Comparison of ENCODE assay signal across 12 cellular contexts in genomic region chr12:851913-852312, GRCh38.
DNase-seq lines count a peak whose midpoint lies in the region; ATAC-seq and TF ChIP-seq lines count a peak whose summit lies in the region.
"Had no signal": no experiment of that assay in that cellular context is flagged by ENCODE, and none has a peak within 500 bp of the region (broad histone marks: within the 10 kb centered on the region; RNA-seq: fewer than 3 reads in every experiment).

No MANE protein-coding gene starts in this region.

- no peaks in the 10 kb centered on the region for H3K27me3 ChIP-seq in IMR-90 (ENCODE audit: control insufficient read depth, insufficient read depth, low read length)
- no peaks in the 10 kb centered on the region for H3K27me3 ChIP-seq in brain microvascular endothelial cell (replicated peaks)
- no peaks in the 10 kb centered on the region for H3K27me3 ChIP-seq in HAP-1 (ENCODE audit: low read depth)

- no peak overlapping the region for H2AFZ ChIP-seq in IMR-90 (replicated peaks; ENCODE audit: low read length, poor library complexity)

- H3K4me1 ChIP-seq in IMR-90 (ENCODE audit: control insufficient read depth, insufficient read depth, low read length): peaks cover 6% of the 10 kb centered on the region
- H3K4me1 ChIP-seq in HAP-1: peaks cover 8% of the 10 kb centered on the region

- H3K27ac ChIP-seq in IMR-90 (ENCODE audit: insufficient read depth, low read length): no peak overlapping the region
- peak overlapping the region; percentile 19 for H3K27ac ChIP-seq in brain microvascular endothelial cell
- H3K27ac ChIP-seq: VCaP had no signal

- H2AK9ac ChIP-seq in IMR-90 (replicated peaks; ENCODE audit: low read depth, low read length, poor library complexity): no peak overlapping the region

- in situ Hi-C loops in IMR-90 (cut with MboI; ENCODE audit: low sequenced_read_pairs): no loop called here
- in situ Hi-C loops in brain microvascular endothelial cell (cut with HindIII; ENCODE audit: low pct_ligation_motif_present, low sequenced_read_pairs): no loop called here
- in situ Hi-C loops in HAP-1 (cut with MboI; ENCODE audit: low sequenced_read_pairs): no loop called here

- no peak overlapping the region for H4K8ac ChIP-seq in IMR-90 (ENCODE audit: low read depth in 2 of 2, low read length in 2 of 2)

- no peak overlapping the region for H3K18ac ChIP-seq in IMR-90 (ENCODE audit: low read depth, low read length)

- H3K4ac ChIP-seq in IMR-90 (ENCODE audit: low read depth, low read length): no peak overlapping the region

- peak; percentile 70 for DNase-seq in AG10803 (ENCODE audit: low read depth)
- DNase-seq in IMR-90: peak; percentile 86
- peak; percentile 57 for DNase-seq in brain microvascular endothelial cell
- no peak for DNase-seq in mesothelial cell of epicardium (ENCODE audit: low spot score in 2 of 2, unreplicated experiment in 2 of 2)
- no peak for DNase-seq in NAMALWA (ENCODE audit: low spot score)
- no peak for DNase-seq in HAP-1 (ENCODE audit: low spot score in 2 of 2)
- DNase-seq: NCI-H2227 treated with DMSO at 0.1 percent for 48 hours; stimulated activated CD4-positive, alpha-beta T cell treated with anti-CD3 and anti-CD28 coated beads, Interleukin-1b, Interleukin-23, amount 100 ng/mL, for 48 hours had no signal

- no peak overlapping the region for H2AK5ac ChIP-seq in IMR-90 (ENCODE audit: low read depth, low read length)

- H2BK5ac ChIP-seq in IMR-90 (ENCODE audit: low read depth, low read length, poor library complexity, severe bottlenecking): peak overlapping the region; percentile 66

- dilution Hi-C loops in IMR-90 (cut with HindIII; ENCODE audit: low sequenced_read_pairs, unreplicated experiment): no loop called here

- no peak overlapping the region for H4K5ac ChIP-seq in IMR-90 (ENCODE audit: low read depth, low read length)

- H3K4me1 Mint-ChIP-seq in mesothelial cell of epicardium: peaks cover 21% of the 10 kb centered on the region

- ATAC-seq in IMR-90 (ENCODE audit: low read depth) (peak; percentile 73), GM18867 (IDR thresholded peaks at IDR 0.05; ENCODE audit: unreplicated experiment) (no peak)
- ATAC-seq in activated CD4-positive, CD25-positive, alpha-beta regulatory T cell treated with anti-CD3 and anti-CD28 coated beads, Interleukin-2, amount 50 U/mL, for 24 hours: no peak

- H3K9me3 Mint-ChIP-seq in mesothelial cell of epicardium: peaks cover 3% of the 10 kb centered on the region
- H3K9me3 Mint-ChIP-seq: memory B cell had no signal

- no peaks in the 10 kb centered on the region for H3K27me3 Mint-ChIP-seq in mesothelial cell of epicardium (ENCODE audit: low read depth)
- H3K27me3 Mint-ChIP-seq: memory B cell had no signal

- no peak overlapping the region for H3K9ac ChIP-seq in IMR-90 (ENCODE audit: low read depth, low read length)

- H4K20me1 ChIP-seq in IMR-90 (ENCODE audit: insufficient read depth, low read length): 0 out of 2 replicates have a peak, but pooled peaks cover 8% of the 10 kb centered on the region

- no peak overlapping the region for H2BK15ac ChIP-seq in IMR-90 (ENCODE audit: low read depth, low read length)

- H3K27ac Mint-ChIP-seq in mesothelial cell of epicardium: peak overlapping the region; percentile 15

- H3K36me3 ChIP-seq in IMR-90 (ENCODE audit: control insufficient read depth, insufficient read depth, low read length): 0 out of 2 replicates have a peak, but pooled peaks cover 1% of the 10 kb centered on the region
- no peaks in the 10 kb centered on the region for H3K36me3 ChIP-seq in brain microvascular endothelial cell (replicated peaks)
- 0 out of 2 replicates have a peak, but pooled peaks cover 2% of the 10 kb centered on the region for H3K36me3 ChIP-seq in HAP-1 (replicated peaks)

- POLR2A ChIA-PET in IMR-90 (lab: Charles Lee; ENCODE audit: unreplicated experiment): no interaction called here

- intact Hi-C loops in IMR-90 (cut with micrococcal nuclease): loop anchor here (10.0 kb wide), 1 partner anchor 277 kb away; no protein-coding TSS in a partner anchor

- H3K23ac ChIP-seq in IMR-90 (ENCODE audit: low read depth, low read length): no peak overlapping the region

- H2BK20ac ChIP-seq in IMR-90 (ENCODE audit: low read depth, low read length): no peak overlapping the region

- CTCF ChIA-PET in IMR-90 (lab: Yijun Ruan, JAX): interaction anchor here (0.7 to 1.0 kb wide), 2 partner anchors 16 to 241 kb away, joined by 3 read pairs; no protein-coding TSS in a partner anchor

- H3K9me3 ChIP-seq in IMR-90 (ENCODE audit: control insufficient read depth, insufficient read depth, low read length) (no peaks in the 10 kb centered on the region), HAP-1 (no peaks in the 10 kb centered on the region)

- H2BK120ac ChIP-seq in IMR-90 (ENCODE audit: low read depth, low read length): no peak overlapping the region

- no TSS peak for BruUV-seq in IMR-90 (replicated peaks; lab: Mats Ljungman, UMichigan)

- no peak overlapping the region for H4K91ac ChIP-seq in IMR-90 (ENCODE audit: insufficient read depth, low read depth, low read length)

- no peak for TF ChIP-seq RAD21 in IMR-90 (IDR thresholded peaks at IDR 0.05; ENCODE audit: low read length)

- H3K56ac ChIP-seq in IMR-90 (ENCODE audit: extremely low read depth, insufficient read depth, low read length): no peak overlapping the region

- TF ChIP-seq CTCF in AG10803 (conservative IDR thresholded peaks at IDR 0.05; ENCODE audit: low read length) (no peak), IMR-90 (conservative IDR thresholded peaks at IDR 0.05; ENCODE audit: low read depth, low read length) (no peak), brain microvascular endothelial cell (IDR thresholded peaks at IDR 0.05; ENCODE audit: low read depth, low read length, missing control alignments) (no peak), mesothelial cell of epicardium (IDR thresholded peaks at IDR 0.05; ENCODE audit: unreplicated experiment) (no peak)

- no peak overlapping the region for H3K4me3 Mint-ChIP-seq in mesothelial cell of epicardium
- H3K4me3 Mint-ChIP-seq: memory B cell had no signal

- WGBS in IMR-90 (ENCODE audit: extremely low coverage in 2 of 2, insufficient read length in 1 of 2), 2 experiments: no CpG with 5 or more reads among the region's 3 CpGs

- no peak overlapping the region for H3K14ac ChIP-seq in IMR-90 (replicated peaks; ENCODE audit: low read depth, low read length)

- no peaks in the 10 kb centered on the region for H3K9me1 ChIP-seq in IMR-90 (ENCODE audit: insufficient read depth, low read length)

- no peak for TF ChIP-seq POLR2A in IMR-90 (IDR thresholded peaks at IDR 0.05; ENCODE audit: low read depth, low read length)

- H3K4me2 ChIP-seq in IMR-90 (ENCODE audit: low read depth, low read length): peak overlapping the region; percentile 48

- peaks cover 13 to 45% of the 10 kb centered on the region in 2 experiments; a peak in 3 of 4 replicates for H3K79me1 ChIP-seq in IMR-90 (ENCODE audit: low read depth in 1 of 2, low read length in 2 of 2)

- peaks cover 4% of the 10 kb centered on the region for H3K36me3 Mint-ChIP-seq in mesothelial cell of epicardium

- H3K4me3 ChIP-seq in AG10803 (ENCODE audit: low read length) (peak overlapping the region; percentile 22), IMR-90 (ENCODE audit: insufficient read depth, low read depth, low read length) (no peak overlapping the region), brain microvascular endothelial cell (ENCODE audit: low read depth, low read length) (no peak overlapping the region), HAP-1 (no peak overlapping the region)

TF ChIP-seq in IMR-90, 13 proteins besides CTCF, POLR2A, EP300 and RAD21:
- no peak for TF ChIP-seq ELK1 (IDR thresholded peaks at IDR 0.05; ENCODE audit: borderline replicate concordance, low read depth, low read length)
- peak; percentile 98 for TF ChIP-seq CEBPB (IDR thresholded peaks at IDR 0.05; ENCODE audit: low read depth, low read length)
- peak; percentile 79 for TF ChIP-seq FOS (IDR thresholded peaks at IDR 0.05; ENCODE audit: low read depth, low read length)

Comparison
In these comparisons a context has a peak if more than half of its experiments do, and no peak if none do; other contexts are left out.
1. DNase-seq: peak in AG10803 (single experiment), IMR-90 (single experiment) and brain microvascular endothelial cell (single experiment); none in mesothelial cell of epicardium (0 of 2), NAMALWA (single experiment) and HAP-1 (0 of 2).